11 cellular contexts compared by ENCODE assay signal in genomic region chr20:13262701-13263335, GRCh38. TPM values are rescaled to one million over a fixed set of nuclear protein-coding genes. Genes with fewer than 3 reads are reported as not detected.
DNase-seq lines count a peak whose midpoint lies in the region; ATAC-seq, FAIRE-seq and TF ChIP-seq lines count a peak whose summit lies in the region.
"Had no signal": no experiment of that assay in that cellular context is flagged by ENCODE, and none has a peak within 500 bp of the region (broad histone marks: within the 10 kb centered on the region; RNA-seq: fewer than 3 reads in every experiment).

No MANE protein-coding gene starts in this region.

- H2BK20ac ChIP-seq in IMR-90 (ENCODE audit: low read depth, low read length) = no peak overlapping the region

- no peak overlapping the region for H4K8ac ChIP-seq in IMR-90 (ENCODE audit: low read depth in 2 of 2, low read length in 2 of 2)

- TF ChIP-seq RAD21 in IMR-90 (IDR thresholded peaks at IDR 0.05; ENCODE audit: low read length) = no peak

- in situ Hi-C loops in IMR-90 (cut with MboI; ENCODE audit: low sequenced_read_pairs) = no loop called here

- no peak overlapping the region for H2BK5ac ChIP-seq in IMR-90 (ENCODE audit: low read depth, low read length, poor library complexity, severe bottlenecking)

- H3K4me1 ChIP-seq in IMR-90 (ENCODE audit: control insufficient read depth, insufficient read depth, low read length) = no peaks in the 10 kb centered on the region

- TF ChIP-seq CTCF in IMR-90 (conservative IDR thresholded peaks at IDR 0.05; ENCODE audit: low read depth, low read length) = no peak
- TF ChIP-seq CTCF in bronchial epithelial cell (IDR thresholded peaks at IDR 0.05; ENCODE audit: insufficient read depth, low read length, severe bottlenecking) = no peak
- no peak for TF ChIP-seq CTCF in retinal pigment epithelial cell (conservative IDR thresholded peaks at IDR 0.05; ENCODE audit: low read depth, low read length)

- peak overlapping the region; percentile 15 for H2AFZ ChIP-seq in IMR-90 (replicated peaks; ENCODE audit: low read length, poor library complexity)

- DNase-seq in NCI-H510A treated with DMSO at 0.1 percent for 48 hours (lab: John Stamatoyannopoulos, UW) = peak; percentile 19
- DNase-seq in NCI-H510A (lab: John Stamatoyannopoulos, UW) = no peak
- no peak for DNase-seq in IMR-90
- DNase-seq in bronchial epithelial cell (ENCODE audit: low read depth) = peak; percentile 42
- peak; percentile 16 for DNase-seq in retinal pigment epithelial cell (ENCODE audit: low read depth)
- no peak for DNase-seq in activated gamma-delta T cell (lab: John Stamatoyannopoulos, UW)
- no peak for DNase-seq in DMS79 treated with DMSO at 0.1 percent for 48 hours (lab: John Stamatoyannopoulos, UW)

- CTCF ChIA-PET in IMR-90 (lab: Yijun Ruan, JAX) = interaction anchor here (1.7 kb wide), 1 partner anchor 11 kb away, joined by 6 read pairs; no protein-coding TSS in a partner anchor

- WGBS in IMR-90 (ENCODE audit: extremely low coverage in 2 of 2, insufficient read length in 1 of 2), 2 experiments = 30% methylated on average over 5 of the region's 9 CpGs; no CpG with 5 or more reads in 1 of the 2 experiments

- FAIRE-seq in bronchial epithelial cell (lab: Jason Lieb, UNC) = peak; percentile 43
- FAIRE-seq: pancreas had no signal

- no peak overlapping the region for H3K9ac ChIP-seq in IMR-90 (ENCODE audit: low read depth, low read length)

- no peak overlapping the region for H3K4ac ChIP-seq in IMR-90 (ENCODE audit: low read depth, low read length)

- POLR2A ChIA-PET in IMR-90 (lab: Charles Lee; ENCODE audit: unreplicated experiment) = no interaction called here

- no peak overlapping the region for H2AK9ac ChIP-seq in IMR-90 (replicated peaks; ENCODE audit: low read depth, low read length, poor library complexity)

- ATAC-seq in IMR-90 (ENCODE audit: low read depth) = peak; percentile 14; the same call in 1 of the 2 replicates
- ATAC-seq in GM18502 (IDR thresholded peaks at IDR 0.05; ENCODE audit: poor library complexity, unreplicated experiment) = no peak

- no peak overlapping the region for H2BK120ac ChIP-seq in IMR-90 (ENCODE audit: low read depth, low read length)

- no peak for TF ChIP-seq POLR2A in IMR-90 (IDR thresholded peaks at IDR 0.05; ENCODE audit: low read depth, low read length)

- H3K9me3 ChIP-seq in IMR-90 (ENCODE audit: control insufficient read depth, insufficient read depth, low read length) = no peaks in the 10 kb centered on the region
- H3K9me3 ChIP-seq: body of pancreas, pancreas, upper lobe of left lung had no signal

- H3K9me1 ChIP-seq in IMR-90 (ENCODE audit: insufficient read depth, low read length) = no peaks in the 10 kb centered on the region

- intact Hi-C loops in IMR-90 (cut with micrococcal nuclease) = loop anchor here (1.0 to 5.0 kb wide), 4 partner anchors 144 to 336 kb away; no protein-coding TSS in a partner anchor

- H4K5ac ChIP-seq in IMR-90 (ENCODE audit: low read depth, low read length) = no peak overlapping the region

- H4K20me1 ChIP-seq in IMR-90 (ENCODE audit: insufficient read depth, low read length) = no peaks in the 10 kb centered on the region

- dilution Hi-C loops in IMR-90 (cut with HindIII; ENCODE audit: low sequenced_read_pairs, unreplicated experiment) = no loop called here

- no peak overlapping the region; the same call in 1 of the 2 replicates for H3K4me2 ChIP-seq in IMR-90 (ENCODE audit: low read depth, low read length)

- no peak overlapping the region for H2AK5ac ChIP-seq in IMR-90 (ENCODE audit: low read depth, low read length)

- H3K18ac ChIP-seq in IMR-90 (ENCODE audit: low read depth, low read length) = no peak overlapping the region

- H4K91ac ChIP-seq in IMR-90 (ENCODE audit: insufficient read depth, low read depth, low read length) = no peak overlapping the region

- no peak overlapping the region for H3K23ac ChIP-seq in IMR-90 (ENCODE audit: low read depth, low read length)

- H3K14ac ChIP-seq in IMR-90 (replicated peaks; ENCODE audit: low read depth, low read length) = no peak overlapping the region

- no TSS peak for BruUV-seq in IMR-90 (replicated peaks; lab: Mats Ljungman, UMichigan)

- no peak overlapping the region for H3K4me3 ChIP-seq in IMR-90 (ENCODE audit: insufficient read depth, low read depth, low read length)
- no peak overlapping the region for H3K4me3 ChIP-seq in bronchial epithelial cell (ENCODE audit: low read depth, low read length)
- no peak overlapping the region for H3K4me3 ChIP-seq in retinal pigment epithelial cell (ENCODE audit: low read length)
- H3K4me3 ChIP-seq: body of pancreas, pancreas, upper lobe of left lung had no signal

- H2BK15ac ChIP-seq in IMR-90 (ENCODE audit: low read depth, low read length) = no peak overlapping the region

- peaks cover 3% of the 10 kb centered on the region; the same call in 1 of the 2 replicates for H3K27me3 ChIP-seq in IMR-90 (ENCODE audit: control insufficient read depth, insufficient read depth, low read length)
- H3K27me3 ChIP-seq in bronchial epithelial cell (ENCODE audit: control insufficient read depth, insufficient read depth, low read length) = no peaks in the 10 kb centered on the region
- H3K27me3 ChIP-seq: body of pancreas, pancreas, upper lobe of left lung had no signal

- H3K27ac ChIP-seq in IMR-90 (ENCODE audit: insufficient read depth, low read length) = no peak overlapping the region
- H3K27ac ChIP-seq: body of pancreas, pancreas had no signal

- no peaks in the 10 kb centered on the region for H3K79me1 ChIP-seq in IMR-90 (ENCODE audit: low read depth in 1 of 2, low read length in 2 of 2)

- H3K36me3 ChIP-seq in IMR-90 (ENCODE audit: control insufficient read depth, insufficient read depth, low read length) = no peaks in the 10 kb centered on the region
- H3K36me3 ChIP-seq in bronchial epithelial cell (ENCODE audit: control insufficient read depth, insufficient read depth, low read length) = no peaks in the 10 kb centered on the region
- H3K36me3 ChIP-seq: pancreas, upper lobe of left lung had no signal

- no peak overlapping the region for H3K56ac ChIP-seq in IMR-90 (ENCODE audit: extremely low read depth, insufficient read depth, low read length)

TF ChIP-seq in IMR-90, 13 proteins besides CTCF, POLR2A, EP300 and RAD21:
- TF ChIP-seq MAFK (IDR thresholded peaks at IDR 0.05; ENCODE audit: low read depth, low read length) (no peak), RCOR1 (IDR thresholded peaks at IDR 0.05; ENCODE audit: insufficient replicate concordance, low read length) (no peak), FOS (IDR thresholded peaks at IDR 0.05; ENCODE audit: low read depth, low read length) (no peak), MXI1 (IDR thresholded peaks at IDR 0.05; ENCODE audit: borderline replicate concordance, low read depth, low read length) (no peak), CHD1 (IDR thresholded peaks at IDR 0.05; ENCODE audit: low read depth, low read length) (no peak), NFE2L2 (IDR thresholded peaks at IDR 0.05; ENCODE audit: low read depth, low read length) (no peak), SMC3 (IDR thresholded peaks at IDR 0.05; ENCODE audit: low read depth, low read length) (no peak), USF2 (IDR thresholded peaks at IDR 0.05; ENCODE audit: low read depth, low read length) (no peak), CEBPB (IDR thresholded peaks at IDR 0.05; ENCODE audit: low read depth, low read length) (no peak), ELK1 (IDR thresholded peaks at IDR 0.05; ENCODE audit: borderline replicate concordance, low read depth, low read length) (no peak), MAZ (IDR thresholded peaks at IDR 0.05; ENCODE audit: borderline replicate concordance, low read depth, low read length) (no peak), BHLHE40 (IDR thresholded peaks at IDR 0.05; ENCODE audit: low read depth, low read length) (no peak), RFX5 (IDR thresholded peaks at IDR 0.05; ENCODE audit: low read depth, low read length) (no peak)

RNA-seq across cellular contexts. Expression of gene ISM1, which starts 41.7 kb away (rescaled TPM):
- total RNA-seq in IMR-90 (2012; rRNA removed) = not detected in 2 replicates
- polyA plus RNA-seq in IMR-90 (2012; rRNA removed) = 0.03 TPM in 1 of 2 replicates, not detected in the other
- polyA plus RNA-seq in IMR-90 (2012; cell fraction: cytosol; rRNA removed) = 0.06 TPM in 1 of 2 replicates, not detected in the other
- polyA plus RNA-seq in IMR-90 (2012; cell fraction: nucleus; rRNA removed; ENCODE audit: low replicate concordance) = 0.02 TPM in 1 of 2 replicates, not detected in the other
- total RNA-seq in bronchial epithelial cell = not detected in 2 replicates

Comparison
In these comparisons a context has a peak if more than half of its experiments do, and no peak if none do; other contexts are left out.
1. DNase-seq: peak in NCI-H510A treated with DMSO at 0.1 percent for 48 hours (single experiment), bronchial epithelial cell (single experiment) and retinal pigment epithelial cell (single experiment); none in NCI-H510A (single experiment), IMR-90 (single experiment), activated gamma-delta T cell (single experiment) and DMS79 treated with DMSO at 0.1 percent for 48 hours (single experiment).